Comparison of ENCODE assay signal across 14 cellular contexts in the genomic region with DNA sequence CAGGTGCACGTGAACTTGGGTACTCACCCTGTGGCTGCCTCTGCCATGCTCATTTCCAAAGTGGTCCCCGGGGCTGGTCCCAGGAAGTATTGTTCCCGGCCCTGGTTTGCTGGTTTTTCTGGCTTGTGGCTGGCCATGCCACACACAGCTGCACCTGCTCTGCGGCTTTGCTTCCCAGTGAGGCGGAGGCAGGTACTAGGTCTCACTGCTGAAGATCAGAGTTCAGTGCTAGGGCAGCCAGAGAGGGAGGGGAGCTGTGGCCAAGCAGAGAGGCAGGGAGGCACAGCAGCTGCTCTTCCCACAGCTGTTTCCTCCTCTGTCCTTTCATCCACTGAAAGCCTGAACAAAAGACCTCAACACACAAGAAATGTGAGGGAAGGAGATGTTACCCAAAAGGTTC. TPM values are rescaled to one million over a fixed set of nuclear protein-coding genes. Genes with fewer than 3 reads are reported as not detected.
DNase-seq lines count a peak whose midpoint lies in the region; ATAC-seq and TF ChIP-seq lines count a peak whose summit lies in the region.
"Had no signal": no experiment of that assay in that cellular context is flagged by ENCODE, and none has a peak within 500 bp of the region (broad histone marks: within the 10 kb centered on the region; RNA-seq: fewer than 3 reads in every experiment).

No MANE protein-coding gene starts in this region.

- peak; percentile 9 for ATAC-seq in left lung
- ATAC-seq in HG02678 (IDR thresholded peaks at IDR 0.05; ENCODE audit: unreplicated experiment): no peak
- ATAC-seq in GM18873 (IDR thresholded peaks at IDR 0.05; ENCODE audit: low FRiP score, unreplicated experiment): no peak

- in situ Hi-C loops in transverse colon (cut with MboI; ENCODE audit: low pct_ligation_motif_present in 1 of 4, low pct_unique_long_range_greater_than_20kb in 1 of 4, low sequenced_read_pairs in 3 of 4): loop anchor here in 2 of 4 donors (10.0 to 25.0 kb wide), 2 partner anchors 283 to 286 kb away; no protein-coding TSS in a partner anchor

- peaks cover 3% of the 10 kb centered on the region for H3K4me1 Mint-ChIP-seq in activated CD4-positive, alpha-beta T cell treated with anti-CD3 and anti-CD28 coated beads, Interleukin-2, amount 10 ng/mL, durations not matched to agents 24 days and 14 days

- H3K4me1 ChIP-seq in left lung: peaks cover 0 to 15% of the 10 kb centered on the region in 2 donors
- H3K4me1 ChIP-seq in transverse colon: peaks cover 4 to 24% (median 15%) of the 10 kb centered on the region in 4 donors
- peaks cover 9% of the 10 kb centered on the region for H3K4me1 ChIP-seq in prostate gland (replicated peaks)

- H3K27me3 Mint-ChIP-seq in activated CD4-positive, alpha-beta T cell treated with anti-CD3 and anti-CD28 coated beads, Interleukin-2, amount 10 ng/mL, durations not matched to agents 24 days and 14 days: no peaks in the 10 kb centered on the region
- H3K27me3 Mint-ChIP-seq: stimulated activated naive CD8-positive, alpha-beta T cell treated with anti-CD3 and anti-CD28 coated beads, Interleukin-15, Interleukin-2, amounts not matched to agents 100 ng/mL and 50 ng/mL, for 24 hours had no signal

- TF ChIP-seq POLR2A in transverse colon (IDR thresholded peaks at IDR 0.05): no peak
- no peak for TF ChIP-seq POLR2A in prostate gland (IDR thresholded peaks at IDR 0.05)

- DNase-seq in activated CD4-positive, alpha-beta T cell treated with anti-CD3 and anti-CD28 coated beads, Interleukin-2, amount 10 ng/mL, durations not matched to agents 24 days and 14 days: no peak
- DNase-seq in activated CD4-positive, alpha-beta T cell treated with anti-CD3 and anti-CD28 coated beads for 48 hours: no peak
- DNase-seq in SHP77 (lab: John Stamatoyannopoulos, UW) (peak; percentile 38 to 65), left lung (no peak), transverse colon (peak; percentile 61), prostate gland (ENCODE audit: low spot score) (no peak)
- DNase-seq: activated CD4-positive, alpha-beta T cell treated with anti-CD3 and anti-CD28 coated beads for 1 hour; EL; NCI-H526 treated with DMSO at 0.1 percent for 48 hours; stimulated activated CD4-positive, alpha-beta T cell treated with anti-CD3 and anti-CD28 coated beads, Interleukin-2, amount 100 ng/mL, for 48 hours had no signal

- TF ChIP-seq EP300 in transverse colon (IDR thresholded peaks at IDR 0.05; ENCODE audit: low read depth): no peak

- H3K27me3 ChIP-seq in left lung: no peaks in the 10 kb centered on the region
- no peaks in the 10 kb centered on the region for H3K27me3 ChIP-seq in transverse colon
- H3K27me3 ChIP-seq in prostate gland (replicated peaks; ENCODE audit: insufficient read depth): no peaks in the 10 kb centered on the region

- no peak overlapping the region for H3K4me3 Mint-ChIP-seq in activated CD4-positive, alpha-beta T cell treated with anti-CD3 and anti-CD28 coated beads, Interleukin-2, amount 10 ng/mL, durations not matched to agents 24 days and 14 days
- H3K4me3 Mint-ChIP-seq: stimulated activated naive CD8-positive, alpha-beta T cell treated with anti-CD3 and anti-CD28 coated beads, Interleukin-15, Interleukin-2, amounts not matched to agents 100 ng/mL and 50 ng/mL, for 24 hours had no signal

- H3K9me3 Mint-ChIP-seq in activated CD4-positive, alpha-beta T cell treated with anti-CD3 and anti-CD28 coated beads, Interleukin-2, amount 10 ng/mL, durations not matched to agents 24 days and 14 days: no peaks in the 10 kb centered on the region
- H3K9me3 Mint-ChIP-seq: stimulated activated naive CD8-positive, alpha-beta T cell treated with anti-CD3 and anti-CD28 coated beads, Interleukin-15, Interleukin-2, amounts not matched to agents 100 ng/mL and 50 ng/mL, for 24 hours had no signal

- intact Hi-C loops in activated CD4-positive, alpha-beta T cell treated with anti-CD3 and anti-CD28 coated beads, Interleukin-2, amount 10 ng/mL, durations not matched to agents 24 days and 14 days (cut with micrococcal nuclease): loop anchor here (2.0 to 5.0 kb wide), 2 partner anchors 287 to 831 kb away; no protein-coding TSS in a partner anchor
- intact Hi-C loops in left lung (cut with DNase I) (loop anchor here in 1 of 2 donors (10.0 kb wide), 1 partner anchor 283 kb away; no protein-coding TSS in a partner anchor), transverse colon (cut with DNase I; ENCODE audit: low total_unique reads) (loop anchor here (10.0 kb wide), 1 partner anchor 123 kb away; no protein-coding TSS in a partner anchor), prostate gland (cut with DNase I) (loop anchor here (5.0 kb wide), 2 partner anchors 131 to 286 kb away; no protein-coding TSS in a partner anchor)

- WGBS in transverse colon (ENCODE audit: low coverage in 1 of 2), 2 donors: 17% methylated on average over 5 of the region's 5 CpGs; no CpG with 5 or more reads in 1 of the 2 donors
- 55% methylated on average over 3 of the region's 5 CpGs for WGBS in prostate gland

- TF ChIP-seq CTCF in left lung (IDR thresholded peaks at IDR 0.05) (no peak), transverse colon (IDR thresholded peaks at IDR 0.05) (no peak), prostate gland (IDR thresholded peaks at IDR 0.05) (no peak)

- H3K27ac Mint-ChIP-seq in activated CD4-positive, alpha-beta T cell treated with anti-CD3 and anti-CD28 coated beads, Interleukin-2, amount 10 ng/mL, durations not matched to agents 24 days and 14 days: peak overlapping the region; percentile 32
- H3K27ac Mint-ChIP-seq: stimulated activated naive CD8-positive, alpha-beta T cell treated with anti-CD3 and anti-CD28 coated beads, Interleukin-15, Interleukin-2, amounts not matched to agents 100 ng/mL and 50 ng/mL, for 24 hours had no signal

- H3K4me3 ChIP-seq in left lung (no peak overlapping the region), transverse colon (no peak overlapping the region), prostate gland (no peak overlapping the region)
- H3K4me3 ChIP-seq: SK-N-MC had no signal

- H3K9me3 ChIP-seq in left lung (no peaks in the 10 kb centered on the region), transverse colon (no peaks in the 10 kb centered on the region), prostate gland (no peaks in the 10 kb centered on the region)

- H3K27ac ChIP-seq in left lung (no peak overlapping the region), transverse colon (peak overlapping the region; percentile 36 to 73 (median 65)), prostate gland (no peak overlapping the region)
- H3K27ac ChIP-seq: SK-N-MC had no signal

- no peaks in the 10 kb centered on the region for H3K36me3 ChIP-seq in left lung
- no peaks in the 10 kb centered on the region for H3K36me3 ChIP-seq in transverse colon
- no peaks in the 10 kb centered on the region for H3K36me3 ChIP-seq in prostate gland

- H3K36me3 Mint-ChIP-seq in activated CD4-positive, alpha-beta T cell treated with anti-CD3 and anti-CD28 coated beads, Interleukin-2, amount 10 ng/mL, durations not matched to agents 24 days and 14 days (ENCODE audit: low read depth): no peaks in the 10 kb centered on the region

RNA-seq across cellular contexts. Expression of a gene that starts 30.5 kb away (rescaled TPM):
- total RNA-seq in activated CD4-positive, alpha-beta T cell treated with anti-CD3 and anti-CD28 coated beads, Interleukin-2, amount 10 ng/mL, durations not matched to agents 24 days and 14 days: 3,899 and 3,999 TPM in 2 replicates
- total RNA-seq in left lung (1,000 to 10,000 TPM in 1 of 2 donors, 100 to 1,000 TPM in 1; 753 to 1,734 TPM), transverse colon (100 to 1,000 TPM; 202 to 407 (median 320) TPM), prostate gland (100 to 1,000 TPM; 386 to 423 TPM)

RNA-seq across cellular contexts. Expression of a gene that starts 30.6 kb away (rescaled TPM):
- 69.3 and 85.6 TPM in 2 replicates for total RNA-seq in activated CD4-positive, alpha-beta T cell treated with anti-CD3 and anti-CD28 coated beads, Interleukin-2, amount 10 ng/mL, durations not matched to agents 24 days and 14 days
- total RNA-seq in left lung: 10 to 100 TPM; 73.3 to 76.8 TPM
- total RNA-seq in transverse colon: 100 to 1,000 TPM in 3 of 4 donors, 10 to 100 TPM in 1; 80.3 to 657 (median 105) TPM
- total RNA-seq in prostate gland: 100 to 1,000 TPM; 207 to 322 TPM

Comparison
In these comparisons a context has a peak if more than half of its experiments do, and no peak if none do; other contexts are left out.
1. DNase-seq: peak in SHP77 (2 of 2) and transverse colon (single experiment); none in activated CD4-positive, alpha-beta T cell treated with anti-CD3 and anti-CD28 coated beads, Interleukin-2, amount 10 ng/mL, durations not matched to agents 24 days and 14 days (single experiment), activated CD4-positive, alpha-beta T cell treated with anti-CD3 and anti-CD28 coated beads for 48 hours (single experiment), left lung (0 of 2) and prostate gland (single experiment).
2. H3K27ac ChIP-seq: peak in transverse colon (4 of 4); none in left lung (0 of 2) and prostate gland (0 of 2).